Comparison of ENCODE assay signal across 20 cellular contexts in the genomic region with DNA sequence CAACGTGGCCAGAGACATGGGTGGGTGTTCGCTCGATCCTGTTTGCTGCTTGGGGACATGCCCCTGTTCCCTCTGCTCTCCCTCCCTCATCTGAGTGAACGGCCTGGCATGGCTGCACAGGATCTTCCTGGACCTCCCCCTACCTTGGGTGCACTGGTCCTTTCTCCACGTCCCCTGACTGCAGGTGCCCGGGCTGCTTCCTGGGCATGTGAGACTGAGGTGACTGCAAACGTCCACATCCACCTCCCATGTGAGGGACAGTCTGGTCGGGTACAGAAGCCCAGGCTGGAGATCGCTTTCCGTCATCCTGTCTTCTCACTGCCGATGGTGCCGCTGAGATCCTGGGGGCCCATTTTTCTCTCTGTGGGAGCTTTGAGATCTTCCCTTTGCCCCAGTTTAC. TPM values are rescaled to one million over a fixed set of nuclear protein-coding genes. Genes with fewer than 3 reads are reported as not detected.
"Had no signal": no experiment of that assay in that cellular context is flagged by ENCODE, and none has a peak within 500 bp of the region (broad histone marks: within the 10 kb centered on the region; RNA-seq: fewer than 3 reads in every experiment).

No MANE protein-coding gene starts in this region.

- H3K4me3 ChIP-seq: cardiac muscle cell, gastrocnemius medialis, heart right ventricle, pancreas, tibial artery had no signal

- H3K9me3 Mint-ChIP-seq: activated naive CD8-positive, alpha-beta T cell treated with anti-CD3 and anti-CD28 coated beads, Interleukin-2, amount 10 ng/mL, durations not matched to agents 7 days and 5 days; activated T-helper 1 cell treated with anti-CD3 and anti-CD28 coated beads, Interleukin-12 subunit alpha, Interleukin-12 subunit beta, Interleukin-2, Interleukin-4 antibody, amounts not matched to agents 30 ng/mL and 10 ng/mL and 1 ng/mL, durations not matched to agents 14 hours and 24 hours and 36 hours had no signal

- H3K27ac ChIP-seq: cardiac muscle cell, gastrocnemius medialis, heart right ventricle, pancreas, tibial artery, VCaP had no signal

- H3K4me3 Mint-ChIP-seq: activated naive CD8-positive, alpha-beta T cell treated with anti-CD3 and anti-CD28 coated beads, Interleukin-2, amount 10 ng/mL, durations not matched to agents 7 days and 5 days; activated T-helper 1 cell treated with anti-CD3 and anti-CD28 coated beads, Interleukin-12 subunit alpha, Interleukin-12 subunit beta, Interleukin-2, Interleukin-4 antibody, amounts not matched to agents 30 ng/mL and 10 ng/mL and 1 ng/mL, durations not matched to agents 14 hours and 24 hours and 36 hours; naive thymus-derived CD8-positive, alpha-beta T cell; stimulated activated naive B cell treated with anti-CD40 and anti-IgM and Interleukin-4, amounts not matched to agents 10 μg/mL and 1 μg/mL and 100 μg/mL, for 72 hours had no signal

- H3K4me1 ChIP-seq: gastrocnemius medialis, pancreas, tibial artery had no signal

- H3K27ac Mint-ChIP-seq: activated naive CD8-positive, alpha-beta T cell treated with anti-CD3 and anti-CD28 coated beads, Interleukin-2, amount 10 ng/mL, durations not matched to agents 7 days and 5 days; activated T-helper 1 cell treated with anti-CD3 and anti-CD28 coated beads, Interleukin-12 subunit alpha, Interleukin-12 subunit beta, Interleukin-2, Interleukin-4 antibody, amounts not matched to agents 30 ng/mL and 10 ng/mL and 1 ng/mL, durations not matched to agents 14 hours and 24 hours and 36 hours; naive thymus-derived CD8-positive, alpha-beta T cell; stimulated activated naive B cell treated with anti-CD40 and anti-IgM and Interleukin-4, amounts not matched to agents 10 μg/mL and 1 μg/mL and 100 μg/mL, for 72 hours had no signal

- H3K36me3 ChIP-seq: cardiac muscle cell, gastrocnemius medialis, heart right ventricle, pancreas, tibial artery had no signal

- H3K36me3 Mint-ChIP-seq: activated naive CD8-positive, alpha-beta T cell treated with anti-CD3 and anti-CD28 coated beads, Interleukin-2, amount 10 ng/mL, durations not matched to agents 7 days and 5 days; naive thymus-derived CD8-positive, alpha-beta T cell; stimulated activated naive B cell treated with anti-CD40 and anti-IgM and Interleukin-4, amounts not matched to agents 10 μg/mL and 1 μg/mL and 100 μg/mL, for 72 hours had no signal

- ATAC-seq: esophagus mucosa; gastrocnemius medialis; heart right ventricle; left cardiac atrium; naive thymus-derived CD8-positive, alpha-beta T cell; pancreas; stimulated activated naive B cell treated with anti-CD40 and anti-IgM and Interleukin-4, amounts not matched to agents 10 μg/mL and 1 μg/mL and 100 μg/mL, for 72 hours had no signal

- H3K9me3 ChIP-seq: gastrocnemius medialis, heart right ventricle, pancreas, tibial artery had no signal

- H3K27me3 ChIP-seq: cardiac muscle cell, pancreas had no signal

- DNase-seq: activated CD4-positive, alpha-beta T cell treated with anti-CD3 and anti-CD28 coated beads, Interleukin-2, amount 50 U/mL, for 48 hours; activated naive CD4-positive, alpha-beta T cell; activated naive CD8-positive, alpha-beta T cell treated with anti-CD3 and anti-CD28 coated beads, Interleukin-2, amount 10 ng/mL, durations not matched to agents 7 days and 5 days; activated T-cell treated with anti-CD3 and anti-CD28 coated beads for 4 hours; amygdala; heart right ventricle; left cardiac atrium; mesenchymal stem cell; stimulated activated naive B cell treated with anti-CD40 and anti-IgM and Interleukin-4, amounts not matched to agents 10 μg/mL and 1 μg/mL and 100 μg/mL, for 72 hours; SW 1271; T-helper 2 cell; tibial artery had no signal

RNA-seq across cellular contexts. Expression of gene SULT4A1, which starts 11.8 kb away (rescaled TPM):
- total RNA-seq: activated naive CD8-positive, alpha-beta T cell treated with anti-CD3 and anti-CD28 coated beads, Interleukin-2, amount 10 ng/mL, durations not matched to agents 7 days and 5 days; activated T-helper 1 cell treated with anti-CD3 and anti-CD28 coated beads, Interleukin-12 subunit alpha, Interleukin-12 subunit beta, Interleukin-2, Interleukin-4 antibody, amounts not matched to agents 30 ng/mL and 10 ng/mL and 1 ng/mL, durations not matched to agents 14 hours and 24 hours and 36 hours; esophagus mucosa; gastrocnemius medialis; lower leg skin; naive thymus-derived CD8-positive, alpha-beta T cell had no signal
- polyA plus RNA-seq: naive thymus-derived CD8-positive, alpha-beta T cell had no signal

RNA-seq across cellular contexts. Expression of gene EFCAB6, which starts 38.4 kb away (rescaled TPM):
- total RNA-seq: activated T-helper 1 cell treated with anti-CD3 and anti-CD28 coated beads, Interleukin-12 subunit alpha, Interleukin-12 subunit beta, Interleukin-2, Interleukin-4 antibody, amounts not matched to agents 30 ng/mL and 10 ng/mL and 1 ng/mL, durations not matched to agents 14 hours and 24 hours and 36 hours had no signal

RNA-seq across cellular contexts. Expression of gene PNPLA5, which starts 41.3 kb away (rescaled TPM):
- total RNA-seq: activated naive CD8-positive, alpha-beta T cell treated with anti-CD3 and anti-CD28 coated beads, Interleukin-2, amount 10 ng/mL, durations not matched to agents 7 days and 5 days; activated T-helper 1 cell treated with anti-CD3 and anti-CD28 coated beads, Interleukin-12 subunit alpha, Interleukin-12 subunit beta, Interleukin-2, Interleukin-4 antibody, amounts not matched to agents 30 ng/mL and 10 ng/mL and 1 ng/mL, durations not matched to agents 14 hours and 24 hours and 36 hours; cardiac muscle cell; esophagus mucosa; gastrocnemius medialis; heart right ventricle; left cardiac atrium; naive thymus-derived CD8-positive, alpha-beta T cell; pancreas had no signal
- polyA plus RNA-seq: cardiac muscle cell; heart right ventricle; naive thymus-derived CD8-positive, alpha-beta T cell; pancreas had no signal
